Comparison of ENCODE assay signal across 8 cellular contexts in genomic region chr4:89509708-89510269, GRCh38.
A peak's percentile ranks its signal among the peaks of the same experiment; 100 is the strongest.
DNase-seq lines count a peak whose midpoint lies in the region; ATAC-seq and TF ChIP-seq lines count a peak whose summit lies in the region.

No MANE protein-coding gene starts in this region.

- intact Hi-C loops in cardiac septum (cut with DNase I), result no loop called here

- no peak overlapping the region for H3K4me3 Mint-ChIP-seq in activated naive CD8-positive, alpha-beta T cell treated with anti-CD3 and anti-CD28 coated beads for 36 hours

- H3K4me1 Mint-ChIP-seq in activated naive CD8-positive, alpha-beta T cell treated with anti-CD3 and anti-CD28 coated beads for 36 hours, result peaks cover 15% of the 10 kb centered on the region

- peaks cover 3% of the 10 kb centered on the region for H3K36me3 Mint-ChIP-seq in activated naive CD8-positive, alpha-beta T cell treated with anti-CD3 and anti-CD28 coated beads for 36 hours

- peak overlapping the region; percentile 42 for H3K27ac Mint-ChIP-seq in activated naive CD8-positive, alpha-beta T cell treated with anti-CD3 and anti-CD28 coated beads for 36 hours

- ATAC-seq in GM19023 (IDR thresholded peaks at IDR 0.05; ENCODE audit: unreplicated experiment), result peak; percentile 98
- ATAC-seq in HG03045 (IDR thresholded peaks at IDR 0.05; ENCODE audit: unreplicated experiment), result peak; percentile 97

- H3K9me3 Mint-ChIP-seq in activated naive CD8-positive, alpha-beta T cell treated with anti-CD3 and anti-CD28 coated beads for 36 hours, result peaks cover 3% of the 10 kb centered on the region

- DNase-seq in AG10803 (ENCODE audit: low read depth), result peak; percentile 96
- no peak for DNase-seq in activated naive CD8-positive, alpha-beta T cell treated with anti-CD3 and anti-CD28 coated beads for 36 hours
- no peak for DNase-seq in NCI-H1048 (lab: John Stamatoyannopoulos, UW)
- DNase-seq in NCI-H1436 treated with DMSO at 0.1 percent for 48 hours (lab: John Stamatoyannopoulos, UW), result no peak
- no peak for DNase-seq in cardiac septum (ENCODE audit: low spot score)
- no peak for DNase-seq in NCI-H1417 treated with DMSO at 0.1 percent for 48 hours (lab: John Stamatoyannopoulos, UW)

- no peak for TF ChIP-seq CTCF in AG10803 (conservative IDR thresholded peaks at IDR 0.05; ENCODE audit: low read length)

- peaks cover 5% of the 10 kb centered on the region for H3K27me3 Mint-ChIP-seq in activated naive CD8-positive, alpha-beta T cell treated with anti-CD3 and anti-CD28 coated beads for 36 hours

- no peak overlapping the region for H3K4me3 ChIP-seq in AG10803 (ENCODE audit: low read length)
